8 cellular contexts compared by ENCODE assay signal in genomic region chr13:78121459-78122348, GRCh38.
A peak's percentile ranks its signal among the peaks of the same experiment; 100 is the strongest.
DNase-seq lines count a peak whose midpoint lies in the region; ATAC-seq and TF ChIP-seq lines count a peak whose summit lies in the region.

No MANE protein-coding gene starts in this region.

- WGBS in mesendoderm (ENCODE audit: extremely low coverage, insufficient coverage, low lambda C conversion rate) = no CpG with 5 or more reads among the region's 13 CpGs
- 33 to 34% methylated on average over 13 of the region's 13 CpGs for WGBS in tibial nerve, 2 donors

- no peak for TF ChIP-seq EP300 in tibial nerve (IDR thresholded peaks at IDR 0.05)

- H3K23ac ChIP-seq in mesendoderm (ENCODE audit: low read length) = no peak overlapping the region

- no peak overlapping the region for H2BK15ac ChIP-seq in mesendoderm (replicated peaks; ENCODE audit: low read depth)

- no peaks in the 10 kb centered on the region for H3K27me3 ChIP-seq in mesendoderm (ENCODE audit: insufficient read depth, low read length, poor library complexity)
- H3K27me3 ChIP-seq in tibial nerve = no peaks in the 10 kb centered on the region

- H3K4me2 ChIP-seq in mesendoderm (ENCODE audit: low read length) = no peak overlapping the region

- peak; percentile 29 for DNase-seq in DMS153 treated with DMSO at 0.1 percent for 48 hours (lab: John Stamatoyannopoulos, UW; ENCODE audit: unreplicated experiment)
- peak; percentile 67 for DNase-seq in LoVo (ENCODE audit: low spot score)
- DNase-seq in effector CD4-positive, alpha-beta T cell = peak; percentile 6
- DNase-seq in mesendoderm = peak; percentile 81
- DNase-seq in tibial nerve (ENCODE audit: low spot score in 2 of 2) = peak in 1 of 2 donors; percentile 42

- no peak overlapping the region for H3K4ac ChIP-seq in mesendoderm (ENCODE audit: low read depth, low read length)

- H3K18ac ChIP-seq in mesendoderm (ENCODE audit: low read length) = no peak overlapping the region

- peak; percentile 56 for ATAC-seq in GM19438 (IDR thresholded peaks at IDR 0.05; ENCODE audit: low read depth, unreplicated experiment)
- ATAC-seq in SK-N-SH treated with all-trans-retinoic acid at 6 μM for 48 hours = peak; percentile 77
- no peak for ATAC-seq in stimulated activated memory B cell treated with anti-CD40 and anti-IgM and Interleukin-4, amounts not matched to agents 10 μg/mL and 1 μg/mL and 100 μg/mL, for 72 hours

- H3K9me3 Mint-ChIP-seq in stimulated activated memory B cell treated with anti-CD40 and anti-IgM and Interleukin-4, amounts not matched to agents 10 μg/mL and 1 μg/mL and 100 μg/mL, for 72 hours = no peaks in the 10 kb centered on the region

- H3K27ac ChIP-seq in mesendoderm (ENCODE audit: low read depth, low read length) = no peak overlapping the region
- no peak overlapping the region for H3K27ac ChIP-seq in tibial nerve

- no peak overlapping the region for H3K27ac Mint-ChIP-seq in stimulated activated memory B cell treated with anti-CD40 and anti-IgM and Interleukin-4, amounts not matched to agents 10 μg/mL and 1 μg/mL and 100 μg/mL, for 72 hours

- H3K36me3 ChIP-seq in mesendoderm (ENCODE audit: control insufficient read depth, insufficient read depth, low read length) (no peaks in the 10 kb centered on the region), tibial nerve (no peaks in the 10 kb centered on the region)

- H2AK5ac ChIP-seq in mesendoderm (ENCODE audit: low read length) = no peak overlapping the region

- H3K4me1 ChIP-seq in mesendoderm (ENCODE audit: control insufficient read depth, low read depth, low read length) = peaks cover 2% of the 10 kb centered on the region
- peaks cover 0 to 10% (median 0%) of the 10 kb centered on the region in 4 donors for H3K4me1 ChIP-seq in tibial nerve

- H4K5ac ChIP-seq in mesendoderm (ENCODE audit: low read length) = no peak overlapping the region

- H3K79me2 ChIP-seq in mesendoderm (ENCODE audit: control insufficient read depth, insufficient read depth, low read length) = no peaks in the 10 kb centered on the region

- H3K9me3 ChIP-seq in tibial nerve = no peaks in the 10 kb centered on the region

- H3K4me1 Mint-ChIP-seq in stimulated activated memory B cell treated with anti-CD40 and anti-IgM and Interleukin-4, amounts not matched to agents 10 μg/mL and 1 μg/mL and 100 μg/mL, for 72 hours = no peaks in the 10 kb centered on the region

- H3K4me3 ChIP-seq in mesendoderm (ENCODE audit: low read length) (no peak overlapping the region), tibial nerve (no peak overlapping the region)

- no peaks in the 10 kb centered on the region for H3K36me3 Mint-ChIP-seq in stimulated activated memory B cell treated with anti-CD40 and anti-IgM and Interleukin-4, amounts not matched to agents 10 μg/mL and 1 μg/mL and 100 μg/mL, for 72 hours

- peaks cover 48% of the 10 kb centered on the region for H3K27me3 Mint-ChIP-seq in stimulated activated memory B cell treated with anti-CD40 and anti-IgM and Interleukin-4, amounts not matched to agents 10 μg/mL and 1 μg/mL and 100 μg/mL, for 72 hours

- no peak overlapping the region for H2BK5ac ChIP-seq in mesendoderm (ENCODE audit: low read length)

- peak overlapping the region; percentile 76 for H3K56ac ChIP-seq in mesendoderm (ENCODE audit: low read length)

- peak; percentile 80 to 92 (median 89) for TF ChIP-seq CTCF in tibial nerve (IDR thresholded peaks at IDR 0.05)

- no peak overlapping the region for H3K9ac ChIP-seq in mesendoderm (ENCODE audit: low read length)

- H2BK120ac ChIP-seq in mesendoderm (ENCODE audit: low read depth, low read length) = no peak overlapping the region

- no peak for TF ChIP-seq POLR2A in tibial nerve (IDR thresholded peaks at IDR 0.05)

- H4K8ac ChIP-seq in mesendoderm (ENCODE audit: low read depth, low read length) = no peak overlapping the region

- H3K4me3 Mint-ChIP-seq in stimulated activated memory B cell treated with anti-CD40 and anti-IgM and Interleukin-4, amounts not matched to agents 10 μg/mL and 1 μg/mL and 100 μg/mL, for 72 hours = no peak overlapping the region

- no peaks in the 10 kb centered on the region for H3K79me1 ChIP-seq in mesendoderm (ENCODE audit: low read length)

TF ChIP-seq in SK-N-SH treated with all-trans-retinoic acid at 6 μM for 48 hours, 23 proteins besides CTCF, POLR2A, EP300 and RAD21:
- TF ChIP-seq POU6F1 (CRISPR knock-in tag; IDR thresholded peaks at IDR 0.05; ENCODE audit: borderline replicate concordance, low read depth) (no peak), CSRNP3 (CRISPR knock-in tag; IDR thresholded peaks at IDR 0.05) (no peak), ZNF70 (CRISPR knock-in tag; IDR thresholded peaks at IDR 0.05) (no peak)
